26 cellular contexts compared by ENCODE assay signal in genomic region chr2:1992280-1992679, GRCh38.
"Had no signal": no experiment of that assay in that cellular context is flagged by ENCODE, and none has a peak within 500 bp of the region (broad histone marks: within the 10 kb centered on the region; RNA-seq: fewer than 3 reads in every experiment).

No MANE protein-coding gene starts in this region.

- H3K27ac ChIP-seq: adrenal gland, ascending aorta, breast epithelium, colonic mucosa, left ventricle myocardium inferior, pancreas, psoas muscle, sigmoid colon, thyroid gland had no signal

- ATAC-seq: activated CD4-positive, alpha-beta T cell treated with anti-CD3 and anti-CD28 coated beads for 36 hours; activated CD8-positive, alpha-beta T cell treated with anti-CD3 and anti-CD28 coated beads, Interleukin-2, amount 10 ng/mL, durations not matched to agents 7 days and 5 days; pancreas; psoas muscle; stimulated activated memory B cell treated with anti-CD40 and anti-IgM and Interleukin-4, amounts not matched to agents 10 μg/mL and 1 μg/mL and 100 μg/mL, for 72 hours; stimulated activated naive CD8-positive, alpha-beta T cell treated with anti-CD3 and anti-CD28 coated beads, Interleukin-15, amount 100 ng/mL, for 72 hours had no signal

- H3K4me1 ChIP-seq: adrenal gland, ascending aorta, breast epithelium, colonic mucosa, psoas muscle, sigmoid colon, thyroid gland had no signal

- H3K4me3 ChIP-seq: adrenal gland, ascending aorta, breast epithelium, colonic mucosa, left ventricle myocardium inferior, lung, pancreas, psoas muscle, sigmoid colon, thyroid gland had no signal

- H3K9me3 ChIP-seq: adrenal gland, ascending aorta, breast epithelium, colonic mucosa, left ventricle myocardium inferior, pancreas, psoas muscle, sigmoid colon, thyroid gland had no signal

- H3K27me3 ChIP-seq: adrenal gland, ascending aorta, colonic mucosa, pancreas, sigmoid colon, thyroid gland had no signal

- DNase-seq: activated CD4-positive, CD25-positive, alpha-beta regulatory T cell; activated CD8-positive, alpha-beta T cell treated with anti-CD3 and anti-CD28 coated beads, Interleukin-2, amount 10 ng/mL, durations not matched to agents 7 days and 5 days; activated effector memory CD4-positive, alpha-beta T cell treated with anti-CD3 and anti-CD28 coated beads, Interleukin-2, amount 50 U/mL, for 16 hours; activated naive CD4-positive, alpha-beta T cell treated with anti-CD3 and anti-CD28 coated beads for 36 hours; activated naive CD8-positive, alpha-beta T cell treated with anti-CD3 and anti-CD28 coated beads for 36 hours; adrenal gland; central memory CD4-positive, alpha-beta T cell; colonic mucosa; effector CD8-positive, alpha-beta T cell; left ventricle myocardium inferior; mesendoderm; pancreas; psoas muscle; sigmoid colon; small intestine; stimulated activated CD4-positive, alpha-beta T cell treated with anti-CD3 and anti-CD28 coated beads, Interleukin-4, amount 100 ng/mL, for 4 hours; stimulated activated CD8-positive, alpha-beta memory T cell treated with anti-CD3 and anti-CD28 coated beads, Interleukin-4, amount 100 ng/mL, for 48 hours; stimulated activated naive CD8-positive, alpha-beta T cell treated with anti-CD3 and anti-CD28 coated beads, Interleukin-15, amount 100 ng/mL, for 72 hours; substantia nigra; T-helper 1 cell; thyroid gland had no signal

- H3K36me3 ChIP-seq: adrenal gland, ascending aorta, breast epithelium, colonic mucosa, left ventricle myocardium inferior, pancreas, sigmoid colon, thyroid gland had no signal
